ENCODE assay signal across 16 cellular contexts in the genomic region with DNA sequence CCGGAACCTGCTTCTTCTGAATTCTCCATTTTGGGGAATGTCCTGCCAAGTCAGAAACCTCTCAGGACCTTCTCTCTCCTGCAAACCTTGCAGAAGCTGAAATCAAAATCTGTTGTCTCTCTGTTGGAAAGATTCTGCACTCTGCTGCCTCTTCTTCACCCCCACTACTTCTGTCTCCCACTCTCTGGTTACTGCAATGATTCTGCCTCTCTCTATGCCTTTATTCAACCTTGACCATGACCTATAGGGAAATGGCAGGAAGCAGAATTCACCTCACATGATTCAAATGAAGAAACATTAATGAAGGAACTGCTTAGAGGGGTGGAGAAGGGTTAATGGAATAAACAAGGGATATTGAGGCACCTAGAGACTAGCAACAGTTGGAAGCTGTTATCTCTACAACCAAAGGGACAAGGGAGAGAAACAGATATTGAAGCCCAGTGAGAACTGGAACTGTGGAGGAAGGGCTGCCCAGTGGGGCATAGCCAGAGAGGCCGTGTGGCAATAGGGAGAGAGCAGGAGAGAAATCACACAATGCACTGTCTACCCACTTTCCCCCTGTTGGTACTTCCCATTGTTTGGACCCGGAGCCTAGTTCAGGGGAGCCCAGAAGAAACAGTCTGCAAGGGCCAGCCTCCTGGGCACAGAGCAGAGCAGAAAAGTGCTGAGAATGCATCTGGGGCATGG.
DNase-seq lines count a peak whose midpoint lies in the region; ATAC-seq, FAIRE-seq and TF ChIP-seq lines count a peak whose summit lies in the region.
"Had no signal": no experiment of that assay in that cellular context is flagged by ENCODE, and none has a peak within 500 bp of the region (broad histone marks: within the 10 kb centered on the region; RNA-seq: fewer than 3 reads in every experiment).

No MANE protein-coding gene starts in this region.

- H3K4me2 ChIP-seq in K562 (ENCODE audit: insufficient read depth, low read length): no peak overlapping the region

- no peak overlapping the region; a peak in 1 of 4 replicates for H3K9ac ChIP-seq in K562 (ENCODE audit: insufficient read depth in 1 of 2, low read depth in 2 of 2, low read length in 2 of 2)

- no peaks in the 10 kb centered on the region for H4K20me1 ChIP-seq in K562 (replicated peaks; ENCODE audit: control insufficient read depth, insufficient read depth, low read length)

- peak; percentile 6 for FAIRE-seq in K562 (lab: Jason Lieb, UNC)
- no peak for FAIRE-seq in GM19239 (lab: Jason Lieb, UNC)
- FAIRE-seq: D721Med had no signal

- H3K36me3 ChIP-seq in K562 (ENCODE audit: control insufficient read depth, insufficient read depth, low read length): no peaks in the 10 kb centered on the region
- no peaks in the 10 kb centered on the region for H3K36me3 ChIP-seq in upper lobe of right lung
- H3K36me3 ChIP-seq: HAP-1 had no signal

- peaks cover 50% of the 10 kb centered on the region for H3K4me1 Mint-ChIP-seq in nephron

- no peak for TF ChIP-seq POLR2A in K562 (conservative IDR thresholded peaks at IDR 0.05)

- BruUV-seq in K562 (replicated peaks; lab: Mats Ljungman, UMichigan): no TSS peak

- ATAC-seq in K562 (no peak), upper lobe of right lung (peak; percentile 13)

- H3K27me3 ChIP-seq in K562 (ENCODE audit: control insufficient read depth in 2 of 2, insufficient read depth in 2 of 2, low read length in 2 of 2) (no peaks in the 10 kb centered on the region), upper lobe of right lung (no peaks in the 10 kb centered on the region)

- no peaks in the 10 kb centered on the region for H3K9me3 Mint-ChIP-seq in nephron

- CTCF ChIA-PET in K562 (lab: Yijun Ruan, JAX; ENCODE audit: low intra/inter-chr PET ratio): no interaction called here

- no peak overlapping the region for H3K4me3 Mint-ChIP-seq in nephron

- DNase-seq in K562 (ENCODE audit: extremely low read depth in 1 of 4, low spot score in 3 of 4) (no peak), upper lobe of right lung (no peak), GM20000 (ENCODE audit: low spot score) (no peak), GM19239 (ENCODE audit: insufficient read length, low spot score) (no peak), SW480 (ENCODE audit: low spot score) (no peak)
- DNase-seq: DMS79, IMR-90, NCI-H1105 treated with DMSO at 0.1 percent for 48 hours, NCI-H187, NCI-H345, NCI-H526, SHP77 treated with DMSO at 0.1 percent for 48 hours had no signal

- no peak for TF ChIP-seq RAD21 in Ishikawa (IDR thresholded peaks at IDR 0.05; ENCODE audit: low read depth)
- no peak for TF ChIP-seq RAD21 in K562 (CRISPR knock-in tag; conservative IDR thresholded peaks at IDR 0.05 in 1 of 2, IDR thresholded peaks at IDR 0.05 in 1 of 2)

- H3K9me3 ChIP-seq in K562 (replicated peaks; ENCODE audit: control insufficient read depth, insufficient read depth, low read depth, low read length) (no peaks in the 10 kb centered on the region), upper lobe of right lung (no peaks in the 10 kb centered on the region)
- H3K9me3 ChIP-seq: HAP-1 had no signal

- no peak for TF ChIP-seq CTCF in K562 (IDR thresholded peaks at IDR 0.05 in 2 of 3, conservative IDR thresholded peaks at IDR 0.05 in 1 of 3; ENCODE audit: insufficient read depth in 2 of 3, low read depth in 1 of 3, low read length in 3 of 3)
- no peak for TF ChIP-seq CTCF in nephron (IDR thresholded peaks at IDR 0.05; ENCODE audit: unreplicated experiment in 3 of 3)
- TF ChIP-seq CTCF in upper lobe of right lung (IDR thresholded peaks at IDR 0.05): no peak
- TF ChIP-seq CTCF in GM20000 (IDR thresholded peaks at IDR 0.05; ENCODE audit: extremely low read depth, missing control alignments): no peak

- POLR2A ChIA-PET in K562 (lab: Yijun Ruan, JAX): no interaction called here

- no peaks in the 10 kb centered on the region; a peak in 2 of 5 replicates for H3K4me1 ChIP-seq in K562 (replicated peaks in 1 of 2; ENCODE audit: control insufficient read depth in 2 of 2, insufficient read depth in 2 of 2, low read length in 2 of 2)
- peaks cover 2% of the 10 kb centered on the region for H3K4me1 ChIP-seq in upper lobe of right lung
- H3K4me1 ChIP-seq: HAP-1 had no signal

- no peak overlapping the region for H3K27ac ChIP-seq in K562 (ENCODE audit: extremely low read depth, low read depth, low read length)
- H3K27ac ChIP-seq in upper lobe of right lung: no peak overlapping the region

- in situ Hi-C loops in K562 (cut with MboI): no loop called here

- intact Hi-C loops in K562 (cut with micrococcal nuclease): no loop called here
- intact Hi-C loops in upper lobe of right lung (cut with DNase I): no loop called here

- TF ChIP-seq EP300 in Ishikawa (IDR thresholded peaks at IDR 0.05; ENCODE audit: borderline replicate concordance): no peak
- TF ChIP-seq EP300 in K562 (IDR thresholded peaks at IDR 0.05; ENCODE audit: low read length): no peak

- WGBS in K562 (ENCODE audit: insufficient coverage, low coverage, missing lambda C conversion rate): 45% methylated on average over 3 of the region's 3 CpGs

- no peaks in the 10 kb centered on the region for H3K27me3 Mint-ChIP-seq in nephron (ENCODE audit: low read depth)

- no peaks in the 10 kb centered on the region for H3K36me3 Mint-ChIP-seq in nephron (ENCODE audit: low read depth)

- no peak overlapping the region for H3K4me3 ChIP-seq in K562
- H3K4me3 ChIP-seq in upper lobe of right lung: no peak overlapping the region
- H3K4me3 ChIP-seq: HAP-1 had no signal

- no peaks in the 10 kb centered on the region for H3K9me1 ChIP-seq in K562 (ENCODE audit: control insufficient read depth, insufficient read depth, low read length)

- H3K27ac Mint-ChIP-seq in nephron: peak overlapping the region in 2 of 3 experiments; percentile 24 to 63

- H2AFZ ChIP-seq in K562 (ENCODE audit: low read depth, low read length): no peak overlapping the region

- no peaks in the 10 kb centered on the region for H3K79me2 ChIP-seq in K562 (ENCODE audit: control insufficient read depth, insufficient read depth, low read length)

TF ChIP-seq in Ishikawa, 13 proteins besides CTCF, POLR2A, EP300 and RAD21:
- TF ChIP-seq CREB1 (IDR thresholded peaks at IDR 0.05; ENCODE audit: low read depth): no peak
- TF ChIP-seq TAF1 (IDR thresholded peaks at IDR 0.05; ENCODE audit: low read depth): no peak
- 0 out of 2 replicates have a peak, but pooled peaks have one; percentile 6 for TF ChIP-seq CEBPB (IDR thresholded peaks at IDR 0.05)

TF ChIP-seq in K562, 482 proteins besides CTCF, POLR2A, EP300 and RAD21:
- TF ChIP-seq ZNF316 (IDR thresholded peaks at IDR 0.05) (peak; percentile 15; the same call in 1 of the 2 replicates), C11orf30 (IDR thresholded peaks at IDR 0.05; ENCODE audit: low read depth) (0 out of 2 replicates have a peak, but pooled peaks have one; percentile 15)
- TF ChIP-seq, protein P1, sequence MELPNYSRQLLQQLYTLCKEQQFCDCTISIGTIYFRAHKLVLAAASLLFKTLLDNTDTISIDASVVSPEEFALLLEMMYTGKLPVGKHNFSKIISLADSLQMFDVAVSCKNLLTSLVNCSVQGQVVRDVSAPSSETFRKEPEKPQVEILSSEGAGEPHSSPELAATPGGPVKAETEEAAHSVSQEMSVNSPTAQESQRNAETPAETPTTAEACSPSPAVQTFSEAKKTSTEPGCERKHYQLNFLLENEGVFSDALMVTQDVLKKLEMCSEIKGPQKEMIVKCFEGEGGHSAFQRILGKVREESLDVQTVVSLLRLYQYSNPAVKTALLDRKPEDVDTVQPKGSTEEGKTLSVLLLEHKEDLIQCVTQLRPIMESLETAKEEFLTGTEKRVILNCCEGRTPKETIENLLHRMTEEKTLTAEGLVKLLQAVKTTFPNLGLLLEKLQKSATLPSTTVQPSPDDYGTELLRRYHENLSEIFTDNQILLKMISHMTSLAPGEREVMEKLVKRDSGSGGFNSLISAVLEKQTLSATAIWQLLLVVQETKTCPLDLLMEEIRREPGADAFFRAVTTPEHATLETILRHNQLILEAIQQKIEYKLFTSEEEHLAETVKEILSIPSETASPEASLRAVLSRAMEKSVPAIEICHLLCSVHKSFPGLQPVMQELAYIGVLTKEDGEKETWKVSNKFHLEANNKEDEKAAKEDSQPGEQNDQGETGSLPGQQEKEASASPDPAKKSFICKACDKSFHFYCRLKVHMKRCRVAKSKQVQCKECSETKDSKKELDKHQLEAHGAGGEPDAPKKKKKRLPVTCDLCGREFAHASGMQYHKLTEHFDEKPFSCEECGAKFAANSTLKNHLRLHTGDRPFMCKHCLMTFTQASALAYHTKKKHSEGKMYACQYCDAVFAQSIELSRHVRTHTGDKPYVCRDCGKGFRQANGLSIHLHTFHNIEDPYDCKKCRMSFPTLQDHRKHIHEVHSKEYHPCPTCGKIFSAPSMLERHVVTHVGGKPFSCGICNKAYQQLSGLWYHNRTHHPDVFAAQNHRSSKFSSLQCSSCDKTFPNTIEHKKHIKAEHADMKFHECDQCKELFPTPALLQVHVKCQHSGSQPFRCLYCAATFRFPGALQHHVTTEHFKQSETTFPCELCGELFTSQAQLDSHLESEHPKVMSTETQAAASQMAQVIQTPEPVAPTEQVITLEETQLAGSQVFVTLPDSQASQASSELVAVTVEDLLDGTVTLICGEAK (IDR thresholded peaks at IDR 0.05): no peak
- TF ChIP-seq, protein P1 (CRISPR knock-in tag; IDR thresholded peaks at IDR 0.05): no peak
